8 cellular contexts compared by ENCODE assay signal in the genomic region with DNA sequence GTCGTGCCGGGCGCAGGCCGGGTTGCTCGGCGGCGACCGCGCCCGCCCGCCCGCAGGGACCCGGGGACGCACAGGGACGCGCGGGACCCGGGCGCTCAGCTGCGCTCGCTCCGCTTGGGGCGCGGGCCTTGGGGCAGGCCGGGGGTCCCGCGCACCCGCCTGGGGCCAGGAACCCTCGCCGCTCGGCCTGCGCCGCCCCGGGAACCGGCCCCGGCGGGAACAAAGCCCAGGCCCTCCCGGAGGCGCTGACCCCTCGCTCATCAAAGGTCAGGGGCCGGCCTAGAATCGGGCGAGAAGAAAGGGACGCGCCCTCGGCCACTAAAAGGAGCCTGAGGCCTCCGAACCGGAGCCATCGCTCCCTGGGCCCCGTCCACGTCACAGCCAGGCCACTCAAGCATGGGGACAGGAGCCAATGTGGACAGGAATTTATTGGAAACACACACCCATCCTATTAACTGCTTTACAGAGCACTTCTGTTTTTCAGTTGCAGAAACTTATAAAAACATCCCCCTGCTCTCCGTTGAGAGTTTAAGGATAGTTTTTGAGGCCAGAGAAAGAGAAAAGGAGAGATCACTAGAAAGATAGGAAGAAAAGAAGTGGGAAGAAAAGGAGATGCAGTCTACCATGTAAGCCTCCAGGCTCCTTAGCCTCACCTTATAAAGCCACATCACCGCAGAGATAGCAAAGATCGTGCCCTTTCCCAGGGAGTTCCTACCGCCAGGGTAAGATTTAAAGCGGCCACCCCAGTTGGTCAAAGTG. TPM values are rescaled to one million over a fixed set of nuclear protein-coding genes. Genes with fewer than 3 reads are reported as not detected.
DNase-seq lines count a peak whose midpoint lies in the region; ATAC-seq, FAIRE-seq and TF ChIP-seq lines count a peak whose summit lies in the region.

No MANE protein-coding gene starts in this region.

- peaks cover 0 to 48% (median 13%) of the 10 kb centered on the region in 4 donors for H3K4me1 ChIP-seq in right lobe of liver

- peak; percentile 2 for ATAC-seq in GM18520 (IDR thresholded peaks at IDR 0.05; ENCODE audit: unreplicated experiment)
- ATAC-seq in HG03520 (IDR thresholded peaks at IDR 0.05; ENCODE audit: unreplicated experiment) = peak; percentile 4
- ATAC-seq in right lobe of liver = peak; percentile 45 to 76 (median 46)

- H3K4me1 Mint-ChIP-seq in type B pancreatic cell (ENCODE audit: unreplicated experiment) = peaks cover 45% of the 10 kb centered on the region

- TF ChIP-seq CTCF in bronchial epithelial cell (IDR thresholded peaks at IDR 0.05; ENCODE audit: insufficient read depth, low read length, severe bottlenecking) = no peak
- peak in 1 of 4 donors; percentile 3 for TF ChIP-seq CTCF in right lobe of liver (IDR thresholded peaks at IDR 0.05)
- no peak for TF ChIP-seq CTCF in type B pancreatic cell (conservative IDR thresholded peaks at IDR 0.05)

- H3K27me3 ChIP-seq in bronchial epithelial cell (ENCODE audit: control insufficient read depth, insufficient read depth, low read length) = no peaks in the 10 kb centered on the region
- H3K27me3 ChIP-seq in right lobe of liver = no peaks in the 10 kb centered on the region

- no peak for FAIRE-seq in bronchial epithelial cell (lab: Jason Lieb, UNC)

- H3K4me3 Mint-ChIP-seq in type B pancreatic cell = peak overlapping the region; percentile 84

- 10% methylated on average over 12 of the region's 56 CpGs for WGBS in right lobe of liver (ENCODE audit: insufficient coverage, low coverage, low lambda C conversion rate, missing lambda C conversion rate)

- peak overlapping the region; percentile 85 to 95 (median 89) for H3K27ac ChIP-seq in right lobe of liver

- H3K9me3 Mint-ChIP-seq in type B pancreatic cell = no peaks in the 10 kb centered on the region

- H3K36me3 ChIP-seq in bronchial epithelial cell (ENCODE audit: control insufficient read depth, insufficient read depth, low read length) (no peaks in the 10 kb centered on the region), right lobe of liver (no peaks in the 10 kb centered on the region)

- DNase-seq in bronchial epithelial cell (ENCODE audit: low read depth) = no peak
- peak; percentile 65 to 76 (median 73) for DNase-seq in right lobe of liver
- no peak for DNase-seq in type B pancreatic cell (ENCODE audit: extremely low spot score, unreplicated experiment)
- DNase-seq in stimulated activated naive CD4-positive, alpha-beta T cell treated with Interleukin-2 at 50 U/mL for 16 hours (lab: John Stamatoyannopoulos, UW) = no peak
- no peak for DNase-seq in activated gamma-delta T cell (lab: John Stamatoyannopoulos, UW)
- no peak for DNase-seq in COLO829 (ENCODE audit: low spot score)

- H3K36me3 Mint-ChIP-seq in type B pancreatic cell = no peaks in the 10 kb centered on the region

- intact Hi-C loops in right lobe of liver (cut with DNase I) = loop anchor here in 1 of 2 donors (10.0 kb wide), 1 partner anchor 214 kb away; no protein-coding TSS in a partner anchor

- H3K27me3 Mint-ChIP-seq in type B pancreatic cell = no peaks in the 10 kb centered on the region

- TF ChIP-seq POLR2A in right lobe of liver (IDR thresholded peaks at IDR 0.05) = no peak

- no peaks in the 10 kb centered on the region for H3K9me3 ChIP-seq in right lobe of liver

- H3K27ac Mint-ChIP-seq in type B pancreatic cell = no peak overlapping the region

- H3K4me3 ChIP-seq in bronchial epithelial cell (ENCODE audit: low read depth, low read length) (peak overlapping the region; percentile 72), right lobe of liver (peak overlapping the region; percentile 79 to 92 (median 83))

RNA-seq across cellular contexts. Expression of gene ZFHX3, which starts 0.5 kb away (rescaled TPM):
- total RNA-seq in bronchial epithelial cell (3.1 and 3.9 TPM in 2 replicates), right lobe of liver (1 to 10 TPM; 7.1 to 9.4 (median 7.7) TPM), type B pancreatic cell (ENCODE audit: low replicate concordance) (47.4 and 48.5 TPM in 2 replicates)

Comparison
In these comparisons a context has a peak if more than half of its experiments do, and no peak if none do; other contexts are left out.
1. DNase-seq: peak in right lobe of liver (3 of 3); none in bronchial epithelial cell (single experiment), type B pancreatic cell (single experiment), stimulated activated naive CD4-positive, alpha-beta T cell treated with Interleukin-2 at 50 U/mL for 16 hours (single experiment), activated gamma-delta T cell (single experiment) and COLO829 (single experiment).
2. Peak in every context shown above with its lines, with median percentiles within 50 percentile points of each other: ATAC-seq.